9 cellular contexts compared by ENCODE assay signal in genomic region chr10:3761111-3761686, GRCh38. TPM values are rescaled to one million over a fixed set of nuclear protein-coding genes. Genes with fewer than 3 reads are reported as not detected.
A peak's percentile ranks its signal among the peaks of the same experiment; 100 is the strongest.
DNase-seq lines count a peak whose midpoint lies in the region; ATAC-seq and TF ChIP-seq lines count a peak whose summit lies in the region.
"Had no signal": no experiment of that assay in that cellular context is flagged by ENCODE, and none has a peak within 500 bp of the region (broad histone marks: within the 10 kb centered on the region; RNA-seq: fewer than 3 reads in every experiment).

No MANE protein-coding gene starts in this region.

- CTCF ChIA-PET in activated CD8-positive, alpha-beta memory T cell treated with anti-CD3 and anti-CD28 coated beads, Interleukin-2, amount 10 ng/mL, durations not matched to agents 7 days and 5 days (lab: Charles Lee), result interaction anchor here (1.1 kb wide), 1 partner anchor 21 kb away, joined by 3 read pairs; no protein-coding TSS in a partner anchor

- peaks cover 1% of the 10 kb centered on the region for H3K36me3 Mint-ChIP-seq in activated naive CD4-positive, alpha-beta T cell treated with anti-CD3 and anti-CD28 coated beads, Interleukin-2, amount 50 U/mL, for 24 hours
- peaks cover 12% of the 10 kb centered on the region for H3K36me3 Mint-ChIP-seq in activated CD8-positive, alpha-beta memory T cell treated with anti-CD3 and anti-CD28 coated beads, Interleukin-2, amount 10 ng/mL, durations not matched to agents 7 days and 5 days

- WGBS in gastroesophageal sphincter (ENCODE audit: low coverage in 1 of 2), 2 donors, result 81 to 94% methylated on average over 5 to 7 of the region's 8 CpGs

- TF ChIP-seq POLR2A in gastroesophageal sphincter (IDR thresholded peaks at IDR 0.05), result no peak

- no peaks in the 10 kb centered on the region for H3K27me3 Mint-ChIP-seq in activated naive CD4-positive, alpha-beta T cell treated with anti-CD3 and anti-CD28 coated beads, Interleukin-2, amount 50 U/mL, for 24 hours
- no peaks in the 10 kb centered on the region for H3K27me3 Mint-ChIP-seq in activated CD8-positive, alpha-beta memory T cell treated with anti-CD3 and anti-CD28 coated beads, Interleukin-2, amount 10 ng/mL, durations not matched to agents 7 days and 5 days

- no peaks in the 10 kb centered on the region for H3K36me3 ChIP-seq in gastroesophageal sphincter
- H3K36me3 ChIP-seq: BLaER1 had no signal

- H3K4me1 ChIP-seq in gastroesophageal sphincter, result peaks cover 0 to 21% (median 0%) of the 10 kb centered on the region in 3 donors

- ATAC-seq in HG03175 (IDR thresholded peaks at IDR 0.05; ENCODE audit: unreplicated experiment) (peak; percentile 66), GM19455 (IDR thresholded peaks at IDR 0.05; ENCODE audit: unreplicated experiment) (no peak), gastroesophageal sphincter (no peak)
- ATAC-seq in activated CD8-positive, alpha-beta memory T cell treated with anti-CD3 and anti-CD28 coated beads, Interleukin-2, amount 10 ng/mL, durations not matched to agents 7 days and 5 days, result no peak
- peak; percentile 37 for ATAC-seq in stimulated activated naive CD8-positive, alpha-beta T cell treated with anti-CD3 and anti-CD28 coated beads, Interleukin-15, Interleukin-2, amounts not matched to agents 100 U/mL and 50 U/mL, for 24 hours

- H3K27ac Mint-ChIP-seq in activated naive CD4-positive, alpha-beta T cell treated with anti-CD3 and anti-CD28 coated beads, Interleukin-2, amount 50 U/mL, for 24 hours, result peak overlapping the region; percentile 73
- H3K27ac Mint-ChIP-seq in activated CD8-positive, alpha-beta memory T cell treated with anti-CD3 and anti-CD28 coated beads, Interleukin-2, amount 10 ng/mL, durations not matched to agents 7 days and 5 days, result peak overlapping the region; percentile 73

- TF ChIP-seq EP300 in gastroesophageal sphincter (IDR thresholded peaks at IDR 0.05), result no peak

- peaks cover 82% of the 10 kb centered on the region for H3K4me1 Mint-ChIP-seq in activated naive CD4-positive, alpha-beta T cell treated with anti-CD3 and anti-CD28 coated beads, Interleukin-2, amount 50 U/mL, for 24 hours
- peaks cover 95% of the 10 kb centered on the region for H3K4me1 Mint-ChIP-seq in activated CD8-positive, alpha-beta memory T cell treated with anti-CD3 and anti-CD28 coated beads, Interleukin-2, amount 10 ng/mL, durations not matched to agents 7 days and 5 days

- TF ChIP-seq CTCF in coronary artery (IDR thresholded peaks at IDR 0.05) (no peak), gastroesophageal sphincter (IDR thresholded peaks at IDR 0.05) (no peak)

- no peak overlapping the region for H3K4me3 Mint-ChIP-seq in activated naive CD4-positive, alpha-beta T cell treated with anti-CD3 and anti-CD28 coated beads, Interleukin-2, amount 50 U/mL, for 24 hours
- H3K4me3 Mint-ChIP-seq in activated CD8-positive, alpha-beta memory T cell treated with anti-CD3 and anti-CD28 coated beads, Interleukin-2, amount 10 ng/mL, durations not matched to agents 7 days and 5 days, result no peak overlapping the region

- H3K27me3 ChIP-seq in gastroesophageal sphincter, result no peaks in the 10 kb centered on the region
- H3K27me3 ChIP-seq: BLaER1 had no signal

- no peak for DNase-seq in activated naive CD4-positive, alpha-beta T cell treated with Interleukin-2 at 50 U/mL for 16 hours
- peak; percentile 40 for DNase-seq in activated CD8-positive, alpha-beta memory T cell treated with anti-CD3 and anti-CD28 coated beads, Interleukin-2, amount 10 ng/mL, durations not matched to agents 7 days and 5 days
- no peak for DNase-seq in stimulated activated naive CD8-positive, alpha-beta T cell treated with anti-CD3 and anti-CD28 coated beads, Interleukin-15, Interleukin-2, amounts not matched to agents 100 U/mL and 50 U/mL, for 24 hours
- no peak for DNase-seq in coronary artery (ENCODE audit: low spot score)

- no peaks in the 10 kb centered on the region for H3K9me3 ChIP-seq in gastroesophageal sphincter

- H3K27ac ChIP-seq in coronary artery, result no peak overlapping the region
- H3K27ac ChIP-seq in gastroesophageal sphincter, result no peak overlapping the region
- H3K27ac ChIP-seq: BLaER1 had no signal

- H3K9me3 Mint-ChIP-seq in activated naive CD4-positive, alpha-beta T cell treated with anti-CD3 and anti-CD28 coated beads, Interleukin-2, amount 50 U/mL, for 24 hours, result no peaks in the 10 kb centered on the region
- H3K9me3 Mint-ChIP-seq in activated CD8-positive, alpha-beta memory T cell treated with anti-CD3 and anti-CD28 coated beads, Interleukin-2, amount 10 ng/mL, durations not matched to agents 7 days and 5 days (ENCODE audit: low read depth), result peaks cover 3% of the 10 kb centered on the region

- H3K4me3 ChIP-seq in coronary artery (no peak overlapping the region), gastroesophageal sphincter (no peak overlapping the region)
- H3K4me3 ChIP-seq: BLaER1 had no signal

RNA-seq across cellular contexts. Expression of gene KLF6, which starts 23.8 kb away (rescaled TPM):
- total RNA-seq in activated CD8-positive, alpha-beta memory T cell treated with anti-CD3 and anti-CD28 coated beads, Interleukin-2, amount 10 ng/mL, durations not matched to agents 7 days and 5 days, result 100 to 1,000 TPM; 149 to 208 TPM
- 100 to 1,000 TPM in 2 of 4 donors, 10 to 100 TPM in 2; 90.3 to 113 (median 105) TPM for total RNA-seq in gastroesophageal sphincter

Comparison
In these comparisons a context has a peak if more than half of its experiments do, and no peak if none do; other contexts are left out.
1. ATAC-seq: peak in HG03175 (single experiment) and stimulated activated naive CD8-positive, alpha-beta T cell treated with anti-CD3 and anti-CD28 coated beads, Interleukin-15, Interleukin-2, amounts not matched to agents 100 U/mL and 50 U/mL, for 24 hours (single experiment); none in activated CD8-positive, alpha-beta memory T cell treated with anti-CD3 and anti-CD28 coated beads, Interleukin-2, amount 10 ng/mL, durations not matched to agents 7 days and 5 days (single experiment), GM19455 (single experiment) and gastroesophageal sphincter (single experiment).